ENCODE assay signal across 10 cellular contexts in genomic region chr9:21096901-21097255, GRCh38. TPM values are rescaled to one million over a fixed set of nuclear protein-coding genes. Genes with fewer than 3 reads are reported as not detected.
DNase-seq lines count a peak whose midpoint lies in the region; ATAC-seq, FAIRE-seq and TF ChIP-seq lines count a peak whose summit lies in the region.
"Had no signal": no experiment of that assay in that cellular context is flagged by ENCODE, and none has a peak within 500 bp of the region (broad histone marks: within the 10 kb centered on the region; RNA-seq: fewer than 3 reads in every experiment).

No MANE protein-coding gene starts in this region.

- DNase-seq in PC-9 = no peak
- DNase-seq in small intestine = peak; percentile 5
- DNase-seq in chondrocyte (ENCODE audit: low spot score) = no peak
- no peak for DNase-seq in cerebellum (ENCODE audit: low spot score)
- DNase-seq in NCI-H2029 treated with DMSO at 0.1 percent for 48 hours (lab: John Stamatoyannopoulos, UW) = no peak
- DNase-seq: NCI-H187 had no signal

- H3K27ac Mint-ChIP-seq in chondrocyte (ENCODE audit: unreplicated experiment) = no peak overlapping the region

- no peak for TF ChIP-seq POLR2A in gastroesophageal sphincter (IDR thresholded peaks at IDR 0.05)

- H3K4me1 ChIP-seq in PC-9 (replicated peaks; ENCODE audit: insufficient read depth) (peaks cover 30% of the 10 kb centered on the region), gastroesophageal sphincter (peaks cover 9 to 19% (median 10%) of the 10 kb centered on the region in 3 donors), small intestine (ENCODE audit: control insufficient read depth in 2 of 2, insufficient read depth in 1 of 2, low read depth in 1 of 2, low read length in 1 of 2) (no peaks in the 10 kb centered on the region)

- intact Hi-C loops in PC-9 (cut with micrococcal nuclease; ENCODE audit: unreplicated experiment) = no loop called here

- ATAC-seq in GM21447 (IDR thresholded peaks at IDR 0.05; ENCODE audit: unreplicated experiment) = peak; percentile 4
- peak; percentile 16 for ATAC-seq in gastroesophageal sphincter

- H3K9me3 ChIP-seq in PC-9 (ENCODE audit: insufficient read depth, low read depth) (no peaks in the 10 kb centered on the region), gastroesophageal sphincter (no peaks in the 10 kb centered on the region), small intestine (ENCODE audit: control insufficient read depth, low read depth) (no peaks in the 10 kb centered on the region)
- H3K9me3 ChIP-seq: suprapubic skin had no signal

- CTCF ChIA-PET in PC-9 (lab: Charles Lee) = no interaction called here

- H3F3A ChIP-seq in PC-9 (ENCODE audit: insufficient read depth, low read depth) = peaks cover 18% of the 10 kb centered on the region; the same call in 1 of the 2 replicates

- 8 to 75% methylated on average over 2 of the region's 2 CpGs for WGBS in gastroesophageal sphincter (ENCODE audit: low coverage in 1 of 2), 2 donors
- WGBS in small intestine, 3 donors = 10 to 33% (median 15%) methylated on average over 2 of the region's 2 CpGs

- H3K36me3 Mint-ChIP-seq in chondrocyte (ENCODE audit: low read depth) = peaks cover 2% of the 10 kb centered on the region

- H3K36me3 ChIP-seq in PC-9 (ENCODE audit: low read depth) = no peaks in the 10 kb centered on the region
- H3K36me3 ChIP-seq in gastroesophageal sphincter = no peaks in the 10 kb centered on the region
- H3K36me3 ChIP-seq in small intestine (ENCODE audit: control insufficient read depth in 2 of 2, insufficient read depth in 2 of 2, low read length in 2 of 2) = no peaks in the 10 kb centered on the region
- H3K36me3 ChIP-seq: suprapubic skin had no signal

- H3K4me3 ChIP-seq in PC-9 = peak overlapping the region; percentile 43; the same call in 1 of the 2 replicates
- H3K4me3 ChIP-seq in gastroesophageal sphincter = peak overlapping the region in 1 of 2 donors; percentile 29
- no peak overlapping the region for H3K4me3 ChIP-seq in small intestine (ENCODE audit: low read depth in 1 of 2, low read length in 2 of 2)

- peak overlapping the region; percentile 75 for H3K4me2 ChIP-seq in PC-9

- H3K4me1 Mint-ChIP-seq in chondrocyte (ENCODE audit: low read depth) = peaks cover 21% of the 10 kb centered on the region

- BruUV-seq in PC-9 (replicated peaks; lab: Mats Ljungman, UMichigan) = no TSS peak

- POLR2A ChIA-PET in PC-9 (lab: Charles Lee; ENCODE audit: unreplicated experiment) = interaction anchor here (0.6 kb wide), 1 partner anchor 594 kb away, joined by 6 read pairs; no protein-coding TSS in a partner anchor

- H3K27me3 Mint-ChIP-seq in chondrocyte (ENCODE audit: low read depth) = no peaks in the 10 kb centered on the region

- H4K20me1 ChIP-seq in PC-9 (ENCODE audit: insufficient read depth) = no peaks in the 10 kb centered on the region

- H3K9me3 Mint-ChIP-seq in chondrocyte (ENCODE audit: low read depth) = no peaks in the 10 kb centered on the region

- TF ChIP-seq CTCF in PC-9 (conservative IDR thresholded peaks at IDR 0.05) = no peak
- TF ChIP-seq CTCF in gastroesophageal sphincter (IDR thresholded peaks at IDR 0.05) = no peak
- no peak for TF ChIP-seq CTCF in chondrocyte (IDR thresholded peaks at IDR 0.05)

- no peaks in the 10 kb centered on the region for H3K9me2 ChIP-seq in PC-9 (ENCODE audit: insufficient read depth)

- H3K79me2 ChIP-seq in PC-9 (ENCODE audit: low read depth) = no peaks in the 10 kb centered on the region

- TF ChIP-seq EP300 in gastroesophageal sphincter (IDR thresholded peaks at IDR 0.05) = no peak

- H3K27me3 ChIP-seq in PC-9 (ENCODE audit: insufficient read depth, low read depth) = no peaks in the 10 kb centered on the region
- H3K27me3 ChIP-seq in gastroesophageal sphincter = no peaks in the 10 kb centered on the region
- no peaks in the 10 kb centered on the region for H3K27me3 ChIP-seq in small intestine (ENCODE audit: control insufficient read depth in 2 of 2, insufficient read depth in 2 of 2, low read length in 2 of 2)
- H3K27me3 ChIP-seq: suprapubic skin had no signal

- FAIRE-seq in small intestine (lab: Jason Lieb, UNC) = no peak

- peak overlapping the region; percentile 76; the same call in 1 of the 2 replicates for H2AFZ ChIP-seq in PC-9

- H3K27ac ChIP-seq in PC-9 (peak overlapping the region; percentile 89), gastroesophageal sphincter (peak overlapping the region; percentile 65 to 73 (median 72)), small intestine (ENCODE audit: low read depth in 1 of 2, low read length in 1 of 2) (peak overlapping the region in 1 of 2 donors; percentile 82)
- H3K27ac ChIP-seq: suprapubic skin had no signal

- H3K4me3 Mint-ChIP-seq in chondrocyte (ENCODE audit: unreplicated experiment) = no peak overlapping the region

RNA-seq across cellular contexts. Expression of gene IFNB1, which starts 19.1 kb away (rescaled TPM):
- total RNA-seq in PC-9 (2021) (not detected in 2 replicates), gastroesophageal sphincter (not detected), chondrocyte (not detected in 3 replicates), cerebellum (not detected)
- not detected for polyA plus RNA-seq in small intestine
- total RNA-seq: kidney epithelial cell, suprapubic skin had no signal

RNA-seq across cellular contexts. Expression of gene IFNW1, which starts 44.8 kb away (rescaled TPM):
- total RNA-seq in PC-9 (2021) = not detected in 2 replicates
- total RNA-seq in gastroesophageal sphincter = not detected
- not detected for polyA plus RNA-seq in small intestine
- not detected in 3 replicates for total RNA-seq in chondrocyte
- total RNA-seq in cerebellum = not detected
- total RNA-seq: kidney epithelial cell, suprapubic skin had no signal
